In the genomic region with DNA sequence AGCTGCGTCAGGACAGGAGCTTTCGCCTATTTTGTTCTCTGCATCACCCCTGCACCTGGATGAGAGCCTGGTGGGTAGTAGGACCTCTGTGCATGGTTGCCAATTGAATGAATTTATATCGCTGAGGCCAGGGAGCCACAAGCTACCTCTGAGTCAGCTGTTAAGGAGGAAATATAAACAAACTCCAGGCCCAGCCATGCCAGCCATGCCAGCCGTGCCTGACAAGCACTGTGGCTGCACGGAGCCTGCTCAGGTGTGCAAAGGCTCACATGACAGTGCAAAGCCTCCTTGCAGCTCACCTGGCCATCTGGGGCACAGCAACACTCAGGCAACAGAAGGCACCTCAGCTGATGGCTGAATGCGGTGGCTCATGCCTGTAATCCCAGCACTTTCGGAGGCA, we compare ENCODE assay signal across 20 cellular contexts. TPM values are rescaled to one million over a fixed set of nuclear protein-coding genes. Genes with fewer than 3 reads are reported as not detected.
DNase-seq lines count a peak whose midpoint lies in the region; ATAC-seq and TF ChIP-seq lines count a peak whose summit lies in the region.
"Had no signal": no experiment of that assay in that cellular context is flagged by ENCODE, and none has a peak within 500 bp of the region (broad histone marks: within the 10 kb centered on the region; RNA-seq: fewer than 3 reads in every experiment).

No MANE protein-coding gene starts in this region.

- peak overlapping the region; percentile 17 for H2AK9ac ChIP-seq in IMR-90 (replicated peaks; ENCODE audit: low read depth, low read length, poor library complexity)

- peaks cover 26% of the 10 kb centered on the region for H3K27me3 Mint-ChIP-seq in nephron (ENCODE audit: low read depth)

- peak overlapping the region; percentile 68; the same call in 1 of the 2 replicates for H2AK5ac ChIP-seq in IMR-90 (ENCODE audit: low read depth, low read length)

- TF ChIP-seq EP300 in sigmoid colon (IDR thresholded peaks at IDR 0.05), result no peak
- no peak for TF ChIP-seq EP300 in esophagus muscularis mucosa (IDR thresholded peaks at IDR 0.05)

- no peak overlapping the region for H3K27ac ChIP-seq in IMR-90 (ENCODE audit: insufficient read depth, low read length)
- H3K27ac ChIP-seq in sigmoid colon, result no peak overlapping the region
- H3K27ac ChIP-seq in esophagus muscularis mucosa (replicated peaks in 1 of 4), result no peak overlapping the region
- H3K27ac ChIP-seq: cardiac muscle cell, foreskin keratinocyte, uterus had no signal

- no peak overlapping the region for H2BK5ac ChIP-seq in IMR-90 (ENCODE audit: low read depth, low read length, poor library complexity, severe bottlenecking)

- no TSS peak for BruUV-seq in IMR-90 (replicated peaks; lab: Mats Ljungman, UMichigan)

- TF ChIP-seq POLR2A in IMR-90 (IDR thresholded peaks at IDR 0.05; ENCODE audit: low read depth, low read length) (no peak), sigmoid colon (IDR thresholded peaks at IDR 0.05) (no peak), esophagus muscularis mucosa (IDR thresholded peaks at IDR 0.05; ENCODE audit: low read depth) (no peak)

- peaks cover 6% of the 10 kb centered on the region for H3K9me3 Mint-ChIP-seq in nephron
- H3K9me3 Mint-ChIP-seq: activated B cell treated with CpG ODN at 0.5 μM for 24 hours; activated naive CD4-positive, alpha-beta T cell treated with anti-CD3 and anti-CD28 coated beads for 36 hours had no signal

- H2BK120ac ChIP-seq in IMR-90 (ENCODE audit: low read depth, low read length), result peak overlapping the region; percentile 5; the same call in 1 of the 2 replicates

- H2BK15ac ChIP-seq in IMR-90 (ENCODE audit: low read depth, low read length), result no peak overlapping the region; the same call in 2 of the 3 replicates

- H4K8ac ChIP-seq in IMR-90 (ENCODE audit: low read depth in 2 of 2, low read length in 2 of 2), result no peak overlapping the region

- H3K23ac ChIP-seq in IMR-90 (ENCODE audit: low read depth, low read length), result no peak overlapping the region

- H4K91ac ChIP-seq in IMR-90 (ENCODE audit: insufficient read depth, low read depth, low read length), result no peak overlapping the region

- no peak for TF ChIP-seq RAD21 in IMR-90 (IDR thresholded peaks at IDR 0.05; ENCODE audit: low read length)

- dilution Hi-C loops in IMR-90 (cut with HindIII; ENCODE audit: low sequenced_read_pairs, unreplicated experiment), result no loop called here

- H3K27me3 ChIP-seq in IMR-90 (ENCODE audit: control insufficient read depth, insufficient read depth, low read length) (no peaks in the 10 kb centered on the region), sigmoid colon (no peaks in the 10 kb centered on the region), esophagus muscularis mucosa (no peaks in the 10 kb centered on the region)
- H3K27me3 ChIP-seq: cardiac muscle cell, foreskin keratinocyte, uterus had no signal

- no peak overlapping the region for H3K9ac ChIP-seq in IMR-90 (ENCODE audit: low read depth, low read length)

- no peak overlapping the region for H3K4ac ChIP-seq in IMR-90 (ENCODE audit: low read depth, low read length)

- no peak overlapping the region for H3K4me2 ChIP-seq in IMR-90 (ENCODE audit: low read depth, low read length)

- no peak overlapping the region for H3K4me3 ChIP-seq in IMR-90 (ENCODE audit: insufficient read depth, low read depth, low read length)
- H3K4me3 ChIP-seq in sigmoid colon, result no peak overlapping the region
- H3K4me3 ChIP-seq in esophagus muscularis mucosa, result no peak overlapping the region
- H3K4me3 ChIP-seq: cardiac muscle cell, uterus had no signal

- no peak for ATAC-seq in IMR-90 (ENCODE audit: low read depth)
- ATAC-seq: activated CD8-positive, alpha-beta memory T cell treated with anti-CD3 and anti-CD28 coated beads, Interleukin-2, amount 10 ng/mL, durations not matched to agents 7 days and 5 days; foreskin keratinocyte had no signal

- no peak overlapping the region for H2BK20ac ChIP-seq in IMR-90 (ENCODE audit: low read depth, low read length)

- peaks cover 41% of the 10 kb centered on the region for H3K4me1 Mint-ChIP-seq in nephron

- no peaks in the 10 kb centered on the region for H3K36me3 Mint-ChIP-seq in nephron (ENCODE audit: low read depth)
- H3K36me3 Mint-ChIP-seq: activated CD8-positive, alpha-beta memory T cell treated with anti-CD3 and anti-CD28 coated beads, Interleukin-2, amount 10 ng/mL, durations not matched to agents 7 days and 5 days had no signal

- H3K4me1 ChIP-seq in IMR-90 (ENCODE audit: control insufficient read depth, insufficient read depth, low read length) (peaks cover 22% of the 10 kb centered on the region), sigmoid colon (peaks cover 0 to 34% (median 27%) of the 10 kb centered on the region in 4 donors), esophagus muscularis mucosa (peaks cover 52 to 54% (median 53%) of the 10 kb centered on the region in 4 donors)

- TF ChIP-seq CTCF in IMR-90 (conservative IDR thresholded peaks at IDR 0.05; ENCODE audit: low read depth, low read length) (no peak), nephron (IDR thresholded peaks at IDR 0.05; ENCODE audit: unreplicated experiment in 3 of 3) (no peak), sigmoid colon (IDR thresholded peaks at IDR 0.05) (no peak), esophagus muscularis mucosa (IDR thresholded peaks at IDR 0.05) (no peak)

- peaks cover 13% of the 10 kb centered on the region for H3K9me1 ChIP-seq in IMR-90 (ENCODE audit: insufficient read depth, low read length)

- POLR2A ChIA-PET in IMR-90 (lab: Charles Lee; ENCODE audit: unreplicated experiment), result no interaction called here

- H2AFZ ChIP-seq in IMR-90 (replicated peaks; ENCODE audit: low read length, poor library complexity), result peak overlapping the region; percentile 66

- no peak overlapping the region for H3K4me3 Mint-ChIP-seq in nephron
- H3K4me3 Mint-ChIP-seq: activated B cell treated with CpG ODN at 0.5 μM for 24 hours; activated CD8-positive, alpha-beta memory T cell treated with anti-CD3 and anti-CD28 coated beads, Interleukin-2, amount 10 ng/mL, durations not matched to agents 7 days and 5 days; activated naive CD4-positive, alpha-beta T cell treated with anti-CD3 and anti-CD28 coated beads for 36 hours; stimulated activated naive CD8-positive, alpha-beta T cell treated with anti-CD3 and anti-CD28 coated beads, Interleukin-15, Interleukin-2, amounts not matched to agents 100 ng/mL and 50 ng/mL, for 24 hours had no signal

- no peak overlapping the region for H3K18ac ChIP-seq in IMR-90 (ENCODE audit: low read depth, low read length)

- no peak overlapping the region for H4K5ac ChIP-seq in IMR-90 (ENCODE audit: low read depth, low read length)

- intact Hi-C loops in IMR-90 (cut with micrococcal nuclease) (no loop called here), sigmoid colon (cut with DNase I) (loop anchor here (5.0 kb wide), 1 partner anchor 45 kb away; no protein-coding TSS in a partner anchor), esophagus muscularis mucosa (cut with DNase I) (loop anchor here (10.0 kb wide), 3 partner anchors 153 to 323 kb away; a partner anchor contains a TSS)

- in situ Hi-C loops in IMR-90 (cut with MboI; ENCODE audit: low sequenced_read_pairs), result loop anchor here (10.0 kb wide), 1 partner anchor 187 kb away; no protein-coding TSS in a partner anchor

- 57% methylated on average over 3 of the region's 7 CpGs; no CpG with 5 or more reads in 1 of the 2 experiments for WGBS in IMR-90 (ENCODE audit: extremely low coverage in 2 of 2, insufficient read length in 1 of 2), 2 experiments
- WGBS in sigmoid colon, 2 donors, result 56 to 72% methylated on average over 7 of the region's 7 CpGs
- WGBS in esophagus muscularis mucosa, result 70% methylated on average over 6 of the region's 7 CpGs

- H3K14ac ChIP-seq in IMR-90 (replicated peaks; ENCODE audit: low read depth, low read length), result no peak overlapping the region

- no peaks in the 10 kb centered on the region for H3K9me3 ChIP-seq in IMR-90 (ENCODE audit: control insufficient read depth, insufficient read depth, low read length)
- no peaks in the 10 kb centered on the region for H3K9me3 ChIP-seq in sigmoid colon
- peaks cover 0 to 2% (median 0%) of the 10 kb centered on the region in 4 donors for H3K9me3 ChIP-seq in esophagus muscularis mucosa
- H3K9me3 ChIP-seq: uterus had no signal

- H3K27ac Mint-ChIP-seq in nephron, result peak overlapping the region; percentile 50 to 73 (median 73)
- H3K27ac Mint-ChIP-seq: activated B cell treated with CpG ODN at 0.5 μM for 24 hours; activated CD8-positive, alpha-beta memory T cell treated with anti-CD3 and anti-CD28 coated beads, Interleukin-2, amount 10 ng/mL, durations not matched to agents 7 days and 5 days; activated naive CD4-positive, alpha-beta T cell treated with anti-CD3 and anti-CD28 coated beads for 36 hours; stimulated activated naive CD8-positive, alpha-beta T cell treated with anti-CD3 and anti-CD28 coated beads, Interleukin-15, Interleukin-2, amounts not matched to agents 100 ng/mL and 50 ng/mL, for 24 hours had no signal

- no peak overlapping the region for H3K56ac ChIP-seq in IMR-90 (ENCODE audit: extremely low read depth, insufficient read depth, low read length)

- no peaks in the 10 kb centered on the region for H3K36me3 ChIP-seq in IMR-90 (ENCODE audit: control insufficient read depth, insufficient read depth, low read length)
- H3K36me3 ChIP-seq in sigmoid colon, result no peaks in the 10 kb centered on the region
- no peaks in the 10 kb centered on the region for H3K36me3 ChIP-seq in esophagus muscularis mucosa
- H3K36me3 ChIP-seq: cardiac muscle cell, uterus had no signal

- peaks cover 0 to 4% of the 10 kb centered on the region in 2 experiments; a peak in 1 of 4 replicates for H3K79me1 ChIP-seq in IMR-90 (ENCODE audit: low read depth in 1 of 2, low read length in 2 of 2)

- peak; percentile 38 for DNase-seq in Daoy (ENCODE audit: low read depth)
- no peak for DNase-seq in IMR-90
- peak; percentile 61 for DNase-seq in astrocyte of the hippocampus (ENCODE audit: low read depth, low spot score)
- no peak for DNase-seq in NOMO-1 treated with DMSO at 0.1 percent for 48 hours (lab: John Stamatoyannopoulos, UW; ENCODE audit: unreplicated experiment)
- no peak for DNase-seq in sigmoid colon
- DNase-seq in esophagus muscularis mucosa (ENCODE audit: extremely low spot score), result no peak
- DNase-seq in AG08396 (ENCODE audit: low spot score), result no peak
- DNase-seq: activated B cell treated with CpG ODN at 0.5 μM for 24 hours; activated CD8-positive, alpha-beta memory T cell treated with anti-CD3 and anti-CD28 coated beads, Interleukin-2, amount 10 ng/mL, durations not matched to agents 7 days and 5 days; activated naive CD4-positive, alpha-beta T cell treated with anti-CD3 and anti-CD28 coated beads for 36 hours; KG1; NCI-H1436 treated with DMSO at 0.1 percent for 48 hours; occipital lobe; small intestine; uterus had no signal

- H4K20me1 ChIP-seq in IMR-90 (ENCODE audit: insufficient read depth, low read length), result no peaks in the 10 kb centered on the region

- CTCF ChIA-PET in IMR-90 (lab: Yijun Ruan, JAX), result interaction anchor here (0.6 kb wide), 1 partner anchor 165 kb away, joined by 3 read pairs; no protein-coding TSS in a partner anchor

RNA-seq across cellular contexts. Expression of a gene that starts 33.7 kb away (rescaled TPM):
- not detected in 2 replicates for total RNA-seq in Daoy (2014; rRNA removed; shearing (Covaris generic))
- total RNA-seq in IMR-90 (2012; rRNA removed) (not detected in 2 replicates), sigmoid colon (under 1 TPM in 1 of 4 donors, not detected in 3; 0.36 TPM), esophagus muscularis mucosa (not detected)
- polyA plus RNA-seq in IMR-90 (2012; rRNA removed) (not detected in 2 replicates), sigmoid colon (not detected)
- polyA plus RNA-seq in IMR-90 (2012; cell fraction: cytosol; rRNA removed), result not detected in 2 replicates
- not detected in 2 replicates for polyA plus RNA-seq in IMR-90 (2012; cell fraction: nucleus; rRNA removed; ENCODE audit: low replicate concordance)
- total RNA-seq: activated B cell treated with CpG ODN at 0.5 μM for 24 hours; activated CD8-positive, alpha-beta memory T cell treated with anti-CD3 and anti-CD28 coated beads, Interleukin-2, amount 10 ng/mL, durations not matched to agents 7 days and 5 days; activated naive CD4-positive, alpha-beta T cell treated with anti-CD3 and anti-CD28 coated beads for 36 hours; foreskin keratinocyte; occipital lobe; uterus had no signal
- polyA plus RNA-seq: BJ, foreskin keratinocyte, small intestine had no signal

Comparison
In these comparisons a context has a peak if more than half of its experiments do, and no peak if none do; other contexts are left out.
1. DNase-seq: peak in Daoy (single experiment) and astrocyte of the hippocampus (single experiment); none in IMR-90 (single experiment), NOMO-1 treated with DMSO at 0.1 percent for 48 hours (single experiment), sigmoid colon (single experiment), esophagus muscularis mucosa (single experiment) and AG08396 (single experiment).